8 cellular contexts compared by ENCODE assay signal in the genomic region with DNA sequence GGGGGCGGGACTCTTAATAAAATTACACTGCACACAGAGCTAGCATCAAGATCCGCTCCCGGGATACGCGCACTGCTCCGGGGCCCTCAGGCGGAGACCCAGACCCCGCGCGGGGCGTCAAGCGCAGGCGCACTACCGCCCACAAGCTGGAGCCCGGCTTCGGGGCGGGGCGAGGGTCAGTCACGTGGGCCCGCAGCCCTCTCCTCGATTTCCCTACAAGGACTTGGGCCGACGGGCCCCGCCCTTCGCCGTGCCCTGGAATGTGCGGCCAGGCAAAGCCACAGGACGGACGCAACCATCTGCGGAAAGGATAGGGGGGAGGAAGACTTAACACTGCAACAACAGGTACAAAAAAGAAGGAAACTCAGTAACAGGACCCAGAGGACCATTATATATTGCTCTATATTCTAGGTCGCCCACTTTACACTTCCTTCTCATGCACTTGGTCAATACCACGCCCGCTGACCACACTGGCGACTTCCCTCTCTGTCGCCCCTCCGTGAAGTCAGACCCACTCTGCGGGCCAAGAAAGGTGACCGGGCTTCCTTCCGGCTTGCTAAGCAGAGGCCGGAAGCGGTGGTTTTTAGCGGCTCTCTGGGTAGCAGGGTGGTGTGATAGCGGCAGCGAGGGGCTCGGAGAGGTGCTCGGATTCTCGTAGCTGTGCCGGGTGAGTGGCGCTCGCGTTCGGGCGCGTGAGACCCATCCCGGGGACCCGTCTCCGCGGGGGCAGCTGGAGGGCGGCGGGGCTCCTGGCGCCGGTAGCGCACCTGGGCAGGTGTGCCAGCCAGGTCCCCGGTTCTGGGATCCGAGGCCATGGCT. TPM values are rescaled to one million over a fixed set of nuclear protein-coding genes. Genes with fewer than 3 reads are reported as not detected.
DNase-seq lines count a peak whose midpoint lies in the region; ATAC-seq, FAIRE-seq and TF ChIP-seq lines count a peak whose summit lies in the region.

A gene (plus strand): TSS at position 559 of the 819 bp plus-strand sequence. CDS start 5,447 bp downstream, outside the sequence.

- H2AFZ ChIP-seq in keratinocyte (ENCODE audit: control insufficient read depth, low read length) = peak within 1 kb of the TSS; percentile 100

- no peaks in the 10 kb centered on the region for H3K27me3 ChIP-seq in keratinocyte (ENCODE audit: control insufficient read depth, extremely low read depth, insufficient read depth, low read length)

- dilution Hi-C loops in keratinocyte (cut with MboI; ENCODE audit: extremely low pct_ligation_motif_present, low sequenced_read_pairs) = no loop called here

- ATAC-seq in HG03432 (IDR thresholded peaks at IDR 0.05; ENCODE audit: unreplicated experiment) = peak; percentile 86

- peaks cover 3 to 12% of the 10 kb centered on the region in 2 experiments for H3K36me3 ChIP-seq in keratinocyte (ENCODE audit: control insufficient read depth in 2 of 2, extremely low read depth in 1 of 2, insufficient read depth in 2 of 2, low read length in 2 of 2)

- H3K4me1 ChIP-seq in keratinocyte (ENCODE audit: control insufficient read depth, extremely low read depth, insufficient read depth, low read length) = peaks cover 36% of the 10 kb centered on the region

- peaks cover 3% of the 10 kb centered on the region for H3K9me1 ChIP-seq in keratinocyte (ENCODE audit: control insufficient read depth, extremely low read depth, insufficient read depth, low read length)

- H3K9me3 ChIP-seq in keratinocyte (ENCODE audit: control insufficient read depth, low read depth, low read length) = no peaks in the 10 kb centered on the region

- peak within 1 kb of the TSS; percentile 97 for H3K4me2 ChIP-seq in keratinocyte (ENCODE audit: control insufficient read depth, extremely low read depth, insufficient read depth, low read depth, low read length)

- H3K4me3 ChIP-seq in keratinocyte (ENCODE audit: control insufficient read depth in 2 of 3, extremely low read depth in 1 of 3, insufficient read depth in 2 of 3, low read depth in 1 of 3, low read length in 3 of 3) = peak within 1 kb of the TSS; percentile 94 to 97 (median 96)

- H3K79me2 ChIP-seq in keratinocyte (ENCODE audit: control insufficient read depth, insufficient read depth, low read length) = peaks cover 47% of the 10 kb centered on the region

- TF ChIP-seq CTCF in keratinocyte (optimal IDR thresholded peaks at IDR 0.05 in 1 of 3, IDR thresholded peaks at IDR 0.05 in 1 of 3, conservative IDR thresholded peaks at IDR 0.05 in 1 of 3; ENCODE audit: extremely low read depth in 1 of 3, insufficient read depth in 2 of 3, low read length in 3 of 3) = no peak

- TF ChIP-seq POLR2A in GM19099 (IDR thresholded peaks at IDR 0.05; ENCODE audit: extremely low read depth, insufficient read length, low read depth) = peak; percentile 98

- peak; percentile 69 for FAIRE-seq in keratinocyte (lab: Jason Lieb, UNC)

- DNase-seq in AG20443 (ENCODE audit: low spot score) (peak; percentile 97), NCI-H510A (lab: John Stamatoyannopoulos, UW) (peak; percentile 86), cerebellum (ENCODE audit: low spot score) (peak; percentile 96), keratinocyte (ENCODE audit: low read depth, low spot score) (peak; percentile 91)
- peak; percentile 87 for DNase-seq in activated CD4-positive, alpha-beta T cell treated with anti-CD3 and anti-CD28 coated beads for 1 hour
- peak; percentile 81 to 90 for DNase-seq in stimulated activated CD4-positive, alpha-beta T cell treated with anti-CD3 and anti-CD28 coated beads, Interleukin-15, amount 100 ng/mL, for 1 hour (ENCODE audit: low read depth in 1 of 2, low spot score in 1 of 2)

- peak within 1 kb of the TSS; percentile 99 for H3K27ac ChIP-seq in keratinocyte (ENCODE audit: control insufficient read depth, insufficient read depth, low read length)

- H3K9ac ChIP-seq in keratinocyte (ENCODE audit: control insufficient read depth, extremely low read depth, insufficient read depth, low read length) = peak within 1 kb of the TSS; percentile 98

- H4K20me1 ChIP-seq in keratinocyte (ENCODE audit: control insufficient read depth, extremely low read depth, insufficient read depth, low read length) = peaks cover 8% of the 10 kb centered on the region

RNA-seq across cellular contexts. Expression of the gene that starts here (rescaled TPM):
- 54.7 TPM for total RNA-seq in cerebellum
- 526 to 759 TPM (median 536 TPM) in 3 replicates for polyA plus RNA-seq in keratinocyte
- polyA plus RNA-seq in keratinocyte (2011; ENCODE audit: low read depth) = 832 TPM
- 508 and 955 TPM in 2 replicates for polyA plus RNA-seq in keratinocyte (2011; cell fraction: cytosol; rRNA removed)
- 319 and 354 TPM in 2 replicates for polyA plus RNA-seq in keratinocyte (2011; cell fraction: nucleus; rRNA removed)
- polyA plus RNA-seq in keratinocyte (2012; ENCODE audit: low replicate concordance) = 469 and 496 TPM in 2 replicates
- 140 to 335 TPM (median 275 TPM) in 3 replicates for polyA minus RNA-seq in keratinocyte
- 479 TPM for polyA minus RNA-seq in keratinocyte (2011; cell fraction: cytosol; rRNA and poly(A)+ RNA removed)
- 97.7 and 185 TPM in 2 replicates for polyA minus RNA-seq in keratinocyte (2011; cell fraction: nucleus; rRNA and poly(A)+ RNA removed)

Comparison
In these comparisons a context has a peak if more than half of its experiments do, and no peak if none do; other contexts are left out.
1. Peak in every context shown above with its lines: DNase-seq, ATAC-seq, H3K4me3 ChIP-seq and H3K27ac ChIP-seq.